Comparison of ENCODE assay signal across 22 cellular contexts in the genomic region with DNA sequence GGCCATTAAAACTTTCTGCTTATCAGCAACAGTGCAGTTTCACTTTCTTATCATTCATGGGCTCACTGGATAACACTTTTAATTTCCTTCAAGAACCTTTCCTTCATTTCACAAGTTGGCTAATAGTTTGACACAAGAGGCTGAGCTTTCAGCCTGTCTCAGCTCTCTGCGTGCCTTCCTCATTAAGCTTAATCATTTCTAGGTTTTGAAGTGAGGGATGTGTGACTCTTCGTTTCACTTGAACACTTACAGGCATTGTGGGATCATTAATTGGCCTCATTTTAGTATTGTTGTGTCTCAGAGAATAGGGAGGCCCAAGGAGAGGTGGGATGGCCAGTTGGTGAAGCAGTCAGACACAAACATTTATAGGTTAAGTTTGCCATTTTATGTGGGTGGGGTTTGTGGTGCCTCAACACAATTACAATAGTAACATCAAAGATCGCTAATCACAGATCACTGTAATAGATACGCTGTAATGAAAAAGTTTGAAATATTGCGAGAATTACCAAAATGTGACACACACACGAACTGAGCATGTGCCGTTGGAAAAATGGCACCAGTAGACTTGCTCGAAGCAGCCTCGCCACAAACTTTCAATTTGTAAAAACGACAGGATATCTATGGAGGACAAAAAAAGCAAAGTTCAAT.
DNase-seq lines count a peak whose midpoint lies in the region; ATAC-seq lines count a peak whose summit lies in the region.
"Had no signal": no experiment of that assay in that cellular context is flagged by ENCODE, and none has a peak within 500 bp of the region (broad histone marks: within the 10 kb centered on the region; RNA-seq: fewer than 3 reads in every experiment).

No MANE protein-coding gene starts in this region.

- POLR2A ChIA-PET in activated CD4-positive, alpha-beta memory T cell treated with anti-CD3 and anti-CD28 coated beads, Interleukin-2, amount 10 ng/mL, durations not matched to agents 7 days and 5 days (lab: Charles Lee): no interaction called here

- H3K4me3 Mint-ChIP-seq in T-helper 1 cell treated with Interleukin-12 subunit alpha and Interleukin-12 subunit beta and Interleukin-4 antibody, amounts not matched to agents 30 μg/mL and 1 μg/mL, for 36 hours: no peak overlapping the region
- H3K4me3 Mint-ChIP-seq in activated CD4-positive, alpha-beta memory T cell treated with anti-CD3 and anti-CD28 coated beads, Interleukin-2, amount 10 ng/mL, durations not matched to agents 7 days and 5 days: no peak overlapping the region
- H3K4me3 Mint-ChIP-seq: activated naive CD4-positive, alpha-beta T cell treated with anti-CD3 and anti-CD28 coated beads, Interleukin-2, amount 50 U/mL, for 24 hours; naive thymus-derived CD4-positive, alpha-beta T cell had no signal

- no peaks in the 10 kb centered on the region for H3K9me3 Mint-ChIP-seq in T-helper 1 cell treated with Interleukin-12 subunit alpha and Interleukin-12 subunit beta and Interleukin-4 antibody, amounts not matched to agents 30 μg/mL and 1 μg/mL, for 36 hours
- no peaks in the 10 kb centered on the region for H3K9me3 Mint-ChIP-seq in activated CD4-positive, alpha-beta memory T cell treated with anti-CD3 and anti-CD28 coated beads, Interleukin-2, amount 10 ng/mL, durations not matched to agents 7 days and 5 days
- H3K9me3 Mint-ChIP-seq: activated naive CD4-positive, alpha-beta T cell treated with anti-CD3 and anti-CD28 coated beads, Interleukin-2, amount 50 U/mL, for 24 hours had no signal

- peak overlapping the region; percentile 11 for H3K27ac Mint-ChIP-seq in T-helper 1 cell treated with Interleukin-12 subunit alpha and Interleukin-12 subunit beta and Interleukin-4 antibody, amounts not matched to agents 30 μg/mL and 1 μg/mL, for 36 hours
- peak overlapping the region; percentile 12 for H3K27ac Mint-ChIP-seq in activated CD4-positive, alpha-beta memory T cell treated with anti-CD3 and anti-CD28 coated beads, Interleukin-2, amount 10 ng/mL, durations not matched to agents 7 days and 5 days
- H3K27ac Mint-ChIP-seq: activated naive CD4-positive, alpha-beta T cell treated with anti-CD3 and anti-CD28 coated beads, Interleukin-2, amount 50 U/mL, for 24 hours had no signal

- H3K4me1 Mint-ChIP-seq in T-helper 1 cell treated with Interleukin-12 subunit alpha and Interleukin-12 subunit beta and Interleukin-4 antibody, amounts not matched to agents 30 μg/mL and 1 μg/mL, for 36 hours (ENCODE audit: low read depth): peaks cover 26% of the 10 kb centered on the region
- H3K4me1 Mint-ChIP-seq in activated CD4-positive, alpha-beta memory T cell treated with anti-CD3 and anti-CD28 coated beads, Interleukin-2, amount 10 ng/mL, durations not matched to agents 7 days and 5 days: peaks cover 36% of the 10 kb centered on the region

- no peaks in the 10 kb centered on the region for H3K27me3 Mint-ChIP-seq in T-helper 1 cell treated with Interleukin-12 subunit alpha and Interleukin-12 subunit beta and Interleukin-4 antibody, amounts not matched to agents 30 μg/mL and 1 μg/mL, for 36 hours (ENCODE audit: low read depth)
- H3K27me3 Mint-ChIP-seq in activated CD4-positive, alpha-beta memory T cell treated with anti-CD3 and anti-CD28 coated beads, Interleukin-2, amount 10 ng/mL, durations not matched to agents 7 days and 5 days: no peaks in the 10 kb centered on the region
- H3K27me3 Mint-ChIP-seq: activated naive CD4-positive, alpha-beta T cell treated with anti-CD3 and anti-CD28 coated beads, Interleukin-2, amount 50 U/mL, for 24 hours; naive thymus-derived CD4-positive, alpha-beta T cell had no signal

- CTCF ChIA-PET in activated CD4-positive, alpha-beta memory T cell treated with anti-CD3 and anti-CD28 coated beads, Interleukin-2, amount 10 ng/mL, durations not matched to agents 7 days and 5 days (lab: Charles Lee): interaction anchor here (0.7 to 1.6 kb wide), 2 partner anchors 15 to 30 kb away, joined by 3 to 7 read pairs; no protein-coding TSS in a partner anchor

- DNase-seq in T-helper 1 cell (no peak), renal cortical epithelial cell (ENCODE audit: low read depth) (peak; percentile 83), RPMI8226 (no peak), OCI-M2 (lab: John Stamatoyannopoulos, UW; ENCODE audit: unreplicated experiment) (no peak), HK-2 (ENCODE audit: unreplicated experiment) (no peak)
- no peak for DNase-seq in activated CD4-positive, alpha-beta memory T cell treated with anti-CD3 and anti-CD28 coated beads, Interleukin-2, amount 10 ng/mL, durations not matched to agents 7 days and 5 days
- DNase-seq: activated CD4-positive, CD25-positive, alpha-beta regulatory T cell treated with anti-CD3 and anti-CD28 coated beads, Interleukin-2, amount 50 U/mL, for 72 hours; activated CD8-positive, alpha-beta memory T cell treated with anti-CD3 and anti-CD28 coated beads, Interleukin-2, amount 50 U/mL, for 4 hours; colonic mucosa; DMS 273 treated with DMSO at 0.1 percent for 48 hours; GF-D8; H7; mesenchymal stem cell; naive thymus-derived CD4-positive, alpha-beta T cell; NCI-H1092 treated with DMSO at 0.1 percent for 48 hours; NCI-H2081 treated with DMSO at 0.1 percent for 48 hours; NCI-H510A treated with DMSO at 0.1 percent for 48 hours; SHP77; stimulated activated CD4-positive, alpha-beta T cell treated with anti-CD3 and anti-CD28 coated beads, Interleukin-2, amount 100 ng/mL, for 48 hours had no signal

- ATAC-seq in GM21381 (IDR thresholded peaks at IDR 0.05; ENCODE audit: unreplicated experiment): peak; percentile 78
- ATAC-seq: naive thymus-derived CD4-positive, alpha-beta T cell had no signal

- peaks cover 41% of the 10 kb centered on the region for H3K36me3 Mint-ChIP-seq in T-helper 1 cell treated with Interleukin-12 subunit alpha and Interleukin-12 subunit beta and Interleukin-4 antibody, amounts not matched to agents 30 μg/mL and 1 μg/mL, for 36 hours (ENCODE audit: low read depth)
- peaks cover 57% of the 10 kb centered on the region for H3K36me3 Mint-ChIP-seq in activated CD4-positive, alpha-beta memory T cell treated with anti-CD3 and anti-CD28 coated beads, Interleukin-2, amount 10 ng/mL, durations not matched to agents 7 days and 5 days (ENCODE audit: low read depth)
